2 cellular contexts compared by ENCODE assay signal in genomic region chr3:98740324-98740723, GRCh38.
TF ChIP-seq lines count a peak whose summit lies in the region.

No MANE protein-coding gene starts in this region.

TF ChIP-seq in SK-N-SH, 30 proteins besides CTCF, POLR2A, EP300 and RAD21 (continued from another document):
- TF ChIP-seq, protein P1, sequence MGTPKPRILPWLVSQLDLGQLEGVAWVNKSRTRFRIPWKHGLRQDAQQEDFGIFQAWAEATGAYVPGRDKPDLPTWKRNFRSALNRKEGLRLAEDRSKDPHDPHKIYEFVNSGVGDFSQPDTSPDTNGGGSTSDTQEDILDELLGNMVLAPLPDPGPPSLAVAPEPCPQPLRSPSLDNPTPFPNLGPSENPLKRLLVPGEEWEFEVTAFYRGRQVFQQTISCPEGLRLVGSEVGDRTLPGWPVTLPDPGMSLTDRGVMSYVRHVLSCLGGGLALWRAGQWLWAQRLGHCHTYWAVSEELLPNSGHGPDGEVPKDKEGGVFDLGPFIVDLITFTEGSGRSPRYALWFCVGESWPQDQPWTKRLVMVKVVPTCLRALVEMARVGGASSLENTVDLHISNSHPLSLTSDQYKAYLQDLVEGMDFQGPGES (IDR thresholded peaks at IDR 0.05; ENCODE audit: low read depth, low read length): no peak
- TF ChIP-seq RFX5 (IDR thresholded peaks at IDR 0.05; ENCODE audit: low read length): no peak
- TF ChIP-seq ZBTB33 (IDR thresholded peaks at IDR 0.05; ENCODE audit: borderline replicate concordance, low read depth): no peak
- TF ChIP-seq NFIC (IDR thresholded peaks at IDR 0.05; ENCODE audit: borderline replicate concordance): no peak
- TF ChIP-seq FOXM1 (IDR thresholded peaks at IDR 0.05; ENCODE audit: low read depth): no peak
- TF ChIP-seq GATA2 (CRISPR knock-in tag; IDR thresholded peaks at IDR 0.05): no peak
- no peak for TF ChIP-seq NRF1 (IDR thresholded peaks at IDR 0.05; ENCODE audit: low read depth, low read length)
- TF ChIP-seq MEF2A (IDR thresholded peaks at IDR 0.05; ENCODE audit: borderline replicate concordance, low read depth): no peak
- no peak for TF ChIP-seq EZH2phosphoT487 (IDR thresholded peaks at IDR 0.05; ENCODE audit: borderline replicate concordance, low read depth)

TF ChIP-seq in SK-N-SH treated with all-trans-retinoic acid at 6 μM for 48 hours, 23 proteins besides CTCF, POLR2A, EP300 and RAD21 (continued from another document):
- TF ChIP-seq, protein P2, sequence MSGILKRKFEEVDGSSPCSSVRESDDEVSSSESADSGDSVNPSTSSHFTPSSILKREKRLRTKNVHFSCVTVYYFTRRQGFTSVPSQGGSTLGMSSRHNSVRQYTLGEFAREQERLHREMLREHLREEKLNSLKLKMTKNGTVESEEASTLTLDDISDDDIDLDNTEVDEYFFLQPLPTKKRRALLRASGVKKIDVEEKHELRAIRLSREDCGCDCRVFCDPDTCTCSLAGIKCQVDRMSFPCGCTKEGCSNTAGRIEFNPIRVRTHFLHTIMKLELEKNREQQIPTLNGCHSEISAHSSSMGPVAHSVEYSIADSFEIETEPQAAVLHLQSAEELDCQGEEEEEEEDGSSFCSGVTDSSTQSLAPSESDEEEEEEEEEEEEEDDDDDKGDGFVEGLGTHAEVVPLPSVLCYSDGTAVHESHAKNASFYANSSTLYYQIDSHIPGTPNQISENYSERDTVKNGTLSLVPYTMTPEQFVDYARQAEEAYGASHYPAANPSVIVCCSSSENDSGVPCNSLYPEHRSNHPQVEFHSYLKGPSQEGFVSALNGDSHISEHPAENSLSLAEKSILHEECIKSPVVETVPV (CRISPR knock-in tag; IDR thresholded peaks at IDR 0.05): no peak
- no peak for TF ChIP-seq ZNF565 (CRISPR knock-in tag; conservative IDR thresholded peaks at IDR 0.05; ENCODE audit: low read depth)
- TF ChIP-seq, protein P3, sequence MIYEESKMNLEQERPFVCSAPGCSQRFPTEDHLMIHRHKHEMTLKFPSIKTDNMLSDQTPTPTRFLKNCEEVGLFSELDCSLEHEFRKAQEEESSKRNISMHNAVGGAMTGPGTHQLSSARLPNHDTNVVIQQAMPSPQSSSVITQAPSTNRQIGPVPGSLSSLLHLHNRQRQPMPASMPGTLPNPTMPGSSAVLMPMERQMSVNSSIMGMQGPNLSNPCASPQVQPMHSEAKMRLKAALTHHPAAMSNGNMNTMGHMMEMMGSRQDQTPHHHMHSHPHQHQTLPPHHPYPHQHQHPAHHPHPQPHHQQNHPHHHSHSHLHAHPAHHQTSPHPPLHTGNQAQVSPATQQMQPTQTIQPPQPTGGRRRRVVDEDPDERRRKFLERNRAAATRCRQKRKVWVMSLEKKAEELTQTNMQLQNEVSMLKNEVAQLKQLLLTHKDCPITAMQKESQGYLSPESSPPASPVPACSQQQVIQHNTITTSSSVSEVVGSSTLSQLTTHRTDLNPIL (CRISPR knock-in tag; IDR thresholded peaks at IDR 0.05; ENCODE audit: low read depth): no peak
- no peak for TF ChIP-seq TOX (CRISPR knock-in tag; IDR thresholded peaks at IDR 0.05; ENCODE audit: borderline replicate concordance)
- TF ChIP-seq CSDC2 (CRISPR knock-in tag; IDR thresholded peaks at IDR 0.05): no peak
